In genomic region chr5:3342271-3343100, GRCh38 we compare ENCODE assay signal across 33 cellular contexts.
"Had no signal": no experiment of that assay in that cellular context is flagged by ENCODE, and none has a peak within 500 bp of the region (broad histone marks: within the 10 kb centered on the region; RNA-seq: fewer than 3 reads in every experiment).

No MANE protein-coding gene starts in this region.

- H3K36me3 Mint-ChIP-seq: activated naive CD4-positive, alpha-beta T cell treated with anti-CD3 and anti-CD28 coated beads, Interleukin-2, amount 50 U/mL, for 24 hours; activated naive CD8-positive, alpha-beta T cell treated with anti-CD3 and anti-CD28 coated beads, Interleukin-2, amount 10 ng/mL, durations not matched to agents 7 days and 5 days had no signal

- H3K4me3 ChIP-seq: ascending aorta, cardiac muscle cell, Peyer's patch, SJCRH30 had no signal

- FAIRE-seq: TTC549 had no signal

- H3K27ac Mint-ChIP-seq: activated CD4-positive, alpha-beta T cell treated with anti-CD3 and anti-CD28 coated beads, Interleukin-2, amount 10 ng/mL, durations not matched to agents 24 days and 14 days; activated CD8-positive, alpha-beta T cell treated with anti-CD3 and anti-CD28 coated beads for 36 hours; activated naive CD4-positive, alpha-beta T cell treated with anti-CD3 and anti-CD28 coated beads, Interleukin-2, amount 50 U/mL, for 24 hours; activated naive CD8-positive, alpha-beta T cell treated with anti-CD3 and anti-CD28 coated beads, Interleukin-2, amount 10 ng/mL, durations not matched to agents 7 days and 5 days; activated T-cell treated with anti-CD3 and anti-CD28 coated beads, Interleukin-2, amount 50 U/mL, for 72 hours; activated T-helper 2 cell treated with anti-CD3 and anti-CD28 coated beads, Interferon-gamma antibody, Interleukin-2, Interleukin-4, amounts not matched to agents 10 μg/mL and 5 μg/mL and 100 μg/mL, durations not matched to agents 14 hours and 24 hours and 36 hours; T-helper 1 cell treated with Interleukin-12 subunit alpha and Interleukin-12 subunit beta and Interleukin-4 antibody, amounts not matched to agents 30 μg/mL and 1 μg/mL, for 36 hours; T-helper 2 cell treated with Interferon-gamma antibody and Interleukin-4, amounts not matched to agents 5 μg/mL and 100 μg/mL, for 36 hours had no signal

- H3K27me3 Mint-ChIP-seq: activated CD4-positive, alpha-beta T cell treated with anti-CD3 and anti-CD28 coated beads, Interleukin-2, amount 10 ng/mL, durations not matched to agents 24 days and 14 days; activated CD8-positive, alpha-beta T cell treated with anti-CD3 and anti-CD28 coated beads for 36 hours; activated naive CD4-positive, alpha-beta T cell treated with anti-CD3 and anti-CD28 coated beads, Interleukin-2, amount 50 U/mL, for 24 hours; activated naive CD8-positive, alpha-beta T cell treated with anti-CD3 and anti-CD28 coated beads, Interleukin-2, amount 10 ng/mL, durations not matched to agents 7 days and 5 days had no signal

- H3K4me3 Mint-ChIP-seq: activated CD4-positive, alpha-beta T cell treated with anti-CD3 and anti-CD28 coated beads, Interleukin-2, amount 10 ng/mL, durations not matched to agents 24 days and 14 days; activated CD8-positive, alpha-beta T cell treated with anti-CD3 and anti-CD28 coated beads for 36 hours; activated naive CD4-positive, alpha-beta T cell treated with anti-CD3 and anti-CD28 coated beads, Interleukin-2, amount 50 U/mL, for 24 hours; activated naive CD8-positive, alpha-beta T cell treated with anti-CD3 and anti-CD28 coated beads, Interleukin-2, amount 10 ng/mL, durations not matched to agents 7 days and 5 days; activated T-cell treated with anti-CD3 and anti-CD28 coated beads, Interleukin-2, amount 50 U/mL, for 72 hours; T-helper 1 cell treated with Interleukin-12 subunit alpha and Interleukin-12 subunit beta and Interleukin-4 antibody, amounts not matched to agents 30 μg/mL and 1 μg/mL, for 36 hours; T-helper 2 cell treated with Interferon-gamma antibody and Interleukin-4, amounts not matched to agents 5 μg/mL and 100 μg/mL, for 36 hours had no signal

- H3K9me3 Mint-ChIP-seq: activated CD4-positive, alpha-beta T cell treated with anti-CD3 and anti-CD28 coated beads, Interleukin-2, amount 10 ng/mL, durations not matched to agents 24 days and 14 days; activated CD8-positive, alpha-beta T cell treated with anti-CD3 and anti-CD28 coated beads for 36 hours; activated naive CD4-positive, alpha-beta T cell treated with anti-CD3 and anti-CD28 coated beads, Interleukin-2, amount 50 U/mL, for 24 hours; activated naive CD8-positive, alpha-beta T cell treated with anti-CD3 and anti-CD28 coated beads, Interleukin-2, amount 10 ng/mL, durations not matched to agents 7 days and 5 days had no signal

- H3K9ac ChIP-seq: KMS-11, SK-N-SH had no signal

- H3K27me3 ChIP-seq: ascending aorta, Peyer's patch, SJCRH30 had no signal

- H3K4me2 ChIP-seq: KMS-11, SK-N-SH had no signal

- H3K4me1 Mint-ChIP-seq: activated CD4-positive, alpha-beta T cell treated with anti-CD3 and anti-CD28 coated beads, Interleukin-2, amount 10 ng/mL, durations not matched to agents 24 days and 14 days; activated naive CD4-positive, alpha-beta T cell treated with anti-CD3 and anti-CD28 coated beads, Interleukin-2, amount 50 U/mL, for 24 hours; activated naive CD8-positive, alpha-beta T cell treated with anti-CD3 and anti-CD28 coated beads, Interleukin-2, amount 10 ng/mL, durations not matched to agents 7 days and 5 days had no signal

- ATAC-seq: activated CD8-positive, alpha-beta T cell treated with anti-CD3 and anti-CD28 coated beads for 36 hours; activated T-cell treated with anti-CD3 and anti-CD28 coated beads, Interleukin-2, amount 50 U/mL, for 72 hours; PC-3 had no signal

- H3K4me1 ChIP-seq: ascending aorta, Peyer's patch, SJCRH30 had no signal

- H3K9me3 ChIP-seq: ascending aorta, Peyer's patch, SJCRH30, SK-N-SH had no signal

- DNase-seq: activated CD4-positive, alpha-beta T cell treated with anti-CD3 and anti-CD28 coated beads, Interleukin-2, amount 10 ng/mL, durations not matched to agents 24 days and 14 days; activated CD4-positive, alpha-beta T cell treated with anti-CD3 and anti-CD28 coated beads, Interleukin-2, amount 50 U/mL, for 4 hours; activated CD8-positive, alpha-beta T cell treated with anti-CD3 and anti-CD28 coated beads for 36 hours; activated gamma-delta T cell; activated naive CD4-positive, alpha-beta T cell treated with Interleukin-2 at 50 U/mL for 16 hours; activated naive CD8-positive, alpha-beta T cell treated with anti-CD3 and anti-CD28 coated beads, Interleukin-2, amount 10 ng/mL, durations not matched to agents 7 days and 5 days; activated T-cell treated with anti-CD3 and anti-CD28 coated beads, Interleukin-2, amount 50 U/mL, for 1 hour; activated T-cell treated with anti-CD3 and anti-CD28 coated beads, Interleukin-2, amount 50 U/mL, for 72 hours; amygdala; NCI-H1105; NCI-H1417 treated with DMSO at 0.1 percent for 48 hours; NCI-H187 treated with DMSO at 0.1 percent for 48 hours; NCI-H2081; NCI-H226; NCI-H446 treated with DMSO at 0.1 percent for 48 hours; NCI-H524; NCI-H69; NCI-H82; NK-92 treated with Interleukin-12 subunit alpha and Interleukin-12 subunit beta, amount 100 ng/mL, for 24 hours; PC-3; RPMI8226; SHP77; SJCRH30; SK-N-SH had no signal

- H3K36me3 ChIP-seq: ascending aorta, cardiac muscle cell, Peyer's patch, SJCRH30 had no signal

- H3K27ac ChIP-seq: ascending aorta, cardiac muscle cell, KMS-11, Peyer's patch, SJCRH30 had no signal
